Comparison of ENCODE assay signal across 10 cellular contexts in genomic region chr7:149321978-149322541, GRCh38.
DNase-seq lines count a peak whose midpoint lies in the region; ATAC-seq, FAIRE-seq and TF ChIP-seq lines count a peak whose summit lies in the region.
"Had no signal": no experiment of that assay in that cellular context is flagged by ENCODE, and none has a peak within 500 bp of the region (broad histone marks: within the 10 kb centered on the region; RNA-seq: fewer than 3 reads in every experiment).

No MANE protein-coding gene starts in this region.

- H3K9me3 Mint-ChIP-seq in CD4-positive, CD25-positive, alpha-beta regulatory T cell: peaks cover 0 to 5% (median 0%) of the 10 kb centered on the region in 7 donors
- H3K9me3 Mint-ChIP-seq in MCF 10A (ENCODE audit: unreplicated experiment): peaks cover 9% of the 10 kb centered on the region
- peaks cover 0 to 5% (median 3%) of the 10 kb centered on the region in 7 donors for H3K9me3 Mint-ChIP-seq in naive B cell

- intact Hi-C loops in MCF 10A (cut with micrococcal nuclease): no loop called here

- peaks cover 3% of the 10 kb centered on the region for H3K27me3 ChIP-seq in CD4-positive, CD25-positive, alpha-beta regulatory T cell (ENCODE audit: control insufficient read depth, insufficient read depth, low read length)

- no peak for FAIRE-seq in H54 (lab: Jason Lieb, UNC)

- H3K36me3 Mint-ChIP-seq in CD4-positive, CD25-positive, alpha-beta regulatory T cell: no peaks in the 10 kb centered on the region
- H3K36me3 Mint-ChIP-seq in MCF 10A (ENCODE audit: insufficient read depth, unreplicated experiment) (no peaks in the 10 kb centered on the region), naive B cell (peaks cover 0 to 7% of the 10 kb centered on the region in 2 donors)

- ATAC-seq in CD4-positive, CD25-positive, alpha-beta regulatory T cell (ENCODE audit: low read depth in 2 of 2): no peak
- no peak for ATAC-seq in naive B cell (ENCODE audit: low read depth in 2 of 2)
- ATAC-seq in GM18498 (IDR thresholded peaks at IDR 0.05; ENCODE audit: unreplicated experiment): no peak
- no peak for ATAC-seq in HG02588 (IDR thresholded peaks at IDR 0.05; ENCODE audit: unreplicated experiment)
- no peak for ATAC-seq in GM19395 (IDR thresholded peaks at IDR 0.05; ENCODE audit: unreplicated experiment)

- DNase-seq in CD4-positive, CD25-positive, alpha-beta regulatory T cell: peak in 1 of 3 donors; percentile 60
- DNase-seq in M059J (ENCODE audit: low read depth): peak; percentile 41
- DNase-seq in MCF 10A (ENCODE audit: unreplicated experiment): no peak
- no peak for DNase-seq in naive B cell
- no peak for DNase-seq in H54 (ENCODE audit: insufficient read length, low spot score)
- DNase-seq: activated CD4-positive, alpha-beta T cell treated with anti-CD3 and anti-CD28 coated beads for 1 hour; NCI-H1930 had no signal

- CTCF ChIA-PET in MCF 10A (lab: Yijun Ruan, JAX): interaction anchor here (0.6 to 2.4 kb wide), 2 partner anchors 12 to 456 kb away, joined by 4 to 13 read pairs; no protein-coding TSS in a partner anchor

- peak overlapping the region; percentile 57 for H3K4me3 ChIP-seq in CD4-positive, CD25-positive, alpha-beta regulatory T cell (ENCODE audit: low read depth, low read length)

- no TSS peak for BruUV-seq in MCF 10A (replicated peaks; lab: Mats Ljungman, UMichigan)

- H3K9me3 ChIP-seq in CD4-positive, CD25-positive, alpha-beta regulatory T cell (ENCODE audit: control insufficient read depth in 2 of 2, low read length in 2 of 2): no peaks in the 10 kb centered on the region

- no peak overlapping the region for H3K27ac ChIP-seq in CD4-positive, CD25-positive, alpha-beta regulatory T cell (ENCODE audit: insufficient read depth, low read length, poor library complexity, severe bottlenecking)

- POLR2A ChIA-PET in MCF 10A (lab: Yijun Ruan, JAX): interaction anchor here (0.6 kb wide), 1 partner anchor 518 kb away, joined by 4 read pairs; no protein-coding TSS in a partner anchor

- H3K4me1 Mint-ChIP-seq in CD4-positive, CD25-positive, alpha-beta regulatory T cell: peaks cover 0 to 20% (median 13%) of the 10 kb centered on the region in 4 donors
- no peaks in the 10 kb centered on the region for H3K4me1 Mint-ChIP-seq in MCF 10A (ENCODE audit: insufficient read depth, unreplicated experiment)
- H3K4me1 Mint-ChIP-seq in naive B cell: peaks cover 0 to 3% (median 0%) of the 10 kb centered on the region in 3 donors

- no peak for TF ChIP-seq CTCF in MCF 10A (IDR thresholded peaks at IDR 0.05; ENCODE audit: unreplicated experiment)

- H3K36me3 ChIP-seq in CD4-positive, CD25-positive, alpha-beta regulatory T cell (ENCODE audit: control insufficient read depth, insufficient read depth, low read length): no peaks in the 10 kb centered on the region

- peaks cover 27% of the 10 kb centered on the region for H3K27me3 Mint-ChIP-seq in CD4-positive, CD25-positive, alpha-beta regulatory T cell
- H3K27me3 Mint-ChIP-seq in MCF 10A (ENCODE audit: insufficient read depth, unreplicated experiment) (peaks cover 35% of the 10 kb centered on the region), naive B cell (peaks cover 16 to 48% (median 43%) of the 10 kb centered on the region in 3 donors)

- peak overlapping the region in 3 of 4 donors; percentile 31 to 80 (median 36) for H3K4me3 Mint-ChIP-seq in CD4-positive, CD25-positive, alpha-beta regulatory T cell
- H3K4me3 Mint-ChIP-seq in MCF 10A (ENCODE audit: unreplicated experiment) (peak overlapping the region; percentile 5), naive B cell (peak overlapping the region in 6 of 8 donors; percentile 0 to 75 (median 33))

- H3K4me1 ChIP-seq in CD4-positive, CD25-positive, alpha-beta regulatory T cell (ENCODE audit: control insufficient read depth, insufficient read depth, low read length, poor library complexity, severe bottlenecking): no peaks in the 10 kb centered on the region

- no peak for TF ChIP-seq POLR2A in H54 (IDR thresholded peaks at IDR 0.05; ENCODE audit: low read depth, low read length)

- H3K27ac Mint-ChIP-seq in CD4-positive, CD25-positive, alpha-beta regulatory T cell: peak overlapping the region; percentile 1 to 12 (median 5)
- no peak overlapping the region for H3K27ac Mint-ChIP-seq in MCF 10A (ENCODE audit: low read depth, unreplicated experiment)
- H3K27ac Mint-ChIP-seq in naive B cell: peak overlapping the region in 1 of 6 donors; percentile 38
